ENCODE assay signal across 1 cellular context in genomic region chr5:135887447-135887864, GRCh38.
TF ChIP-seq lines count a peak whose summit lies in the region.

No MANE protein-coding gene starts in this region.

TF ChIP-seq in HepG2, 621 proteins besides CTCF, POLR2A, EP300 and RAD21 (continued from another document and continues in another):
- TF ChIP-seq ZNF724P (CRISPR knock-in tag; IDR thresholded peaks at IDR 0.05; ENCODE audit: borderline replicate concordance) (0 out of 2 replicates have a peak, but pooled peaks have one; percentile 26), ZSCAN29 (CRISPR knock-in tag; conservative IDR thresholded peaks at IDR 0.05) (no peak), ZNF660 (CRISPR knock-in tag; IDR thresholded peaks at IDR 0.05; ENCODE audit: borderline replicate concordance, low read depth) (no peak), ZNF607 (CRISPR knock-in tag; IDR thresholded peaks at IDR 0.05; ENCODE audit: borderline replicate concordance) (0 out of 2 replicates have a peak, but pooled peaks have one; percentile 48), ZNF143 (CRISPR knock-in tag; IDR thresholded peaks at IDR 0.05) (peak; percentile 21; the same call in 1 of the 2 replicates), ZNF235 (CRISPR knock-in tag; IDR thresholded peaks at IDR 0.05; ENCODE audit: borderline replicate concordance) (no peak), GABPB1 (CRISPR knock-in tag; IDR thresholded peaks at IDR 0.05) (no peak), MEIS2 (CRISPR knock-in tag; IDR thresholded peaks at IDR 0.05) (0 out of 2 replicates have a peak, but pooled peaks have one; percentile 13), HOXA5 (CRISPR knock-in tag; IDR thresholded peaks at IDR 0.05) (peak; percentile 62; the same call in 1 of the 2 replicates), ZNF350 (CRISPR knock-in tag; IDR thresholded peaks at IDR 0.05; ENCODE audit: borderline replicate concordance, low read depth) (no peak; the same call in 1 of the 2 replicates), ZNF501 (CRISPR knock-in tag; IDR thresholded peaks at IDR 0.05) (peak; percentile 56; the same call in 1 of the 2 replicates), MED13 (CRISPR knock-in tag; IDR thresholded peaks at IDR 0.05) (no peak), PAXIP1 (CRISPR knock-in tag; conservative IDR thresholded peaks at IDR 0.05) (no peak), ATF6 (CRISPR knock-in tag; conservative IDR thresholded peaks at IDR 0.05) (no peak), PCBP2 (optimal IDR thresholded peaks at IDR 0.05; ENCODE audit: low read depth, low read length, poor library complexity, severe bottlenecking) (no peak), ONECUT2 (CRISPR knock-in tag; IDR thresholded peaks at IDR 0.05) (no peak), TGIF2 (CRISPR knock-in tag; IDR thresholded peaks at IDR 0.05) (peak; percentile 35; the same call in 1 of the 2 replicates), SIN3B (IDR thresholded peaks at IDR 0.05; ENCODE audit: low read length) (no peak), HMGA1 (CRISPR knock-in tag; conservative IDR thresholded peaks at IDR 0.05) (no peak), MZF1 (CRISPR knock-in tag; IDR thresholded peaks at IDR 0.05; ENCODE audit: borderline replicate concordance) (no peak), HMG20B (CRISPR knock-in tag; conservative IDR thresholded peaks at IDR 0.05) (no peak), ZNF317 (CRISPR knock-in tag; IDR thresholded peaks at IDR 0.05) (no peak), FOXK1 (CRISPR knock-in tag; IDR thresholded peaks at IDR 0.05; ENCODE audit: borderline replicate concordance, low read depth) (no peak), FOXA1 (IDR thresholded peaks at IDR 0.05) (no peak), FOXA1 (CRISPR knock-in tag; IDR thresholded peaks at IDR 0.05) (no peak), HIVEP1 (CRISPR knock-in tag; IDR thresholded peaks at IDR 0.05) (0 out of 2 replicates have a peak, but pooled peaks have one; percentile 30), ZFP90 (CRISPR knock-in tag; IDR thresholded peaks at IDR 0.05; ENCODE audit: borderline replicate concordance) (peak; percentile 22; the same call in 1 of the 2 replicates), HNF1B (CRISPR knock-in tag; IDR thresholded peaks at IDR 0.05) (peak; percentile 66; the same call in 1 of the 2 replicates), THAP11 (CRISPR knock-in tag; IDR thresholded peaks at IDR 0.05) (no peak; the same call in 1 of the 2 replicates), ZEB1 (IDR thresholded peaks at IDR 0.05; ENCODE audit: insufficient replicate concordance, low read depth) (no peak), ZNF749 (CRISPR knock-in tag; IDR thresholded peaks at IDR 0.05; ENCODE audit: borderline replicate concordance) (no peak), MTA1 (CRISPR knock-in tag; IDR thresholded peaks at IDR 0.05; ENCODE audit: borderline replicate concordance) (no peak), MLX (CRISPR knock-in tag; IDR thresholded peaks at IDR 0.05) (no peak), GATA4 (IDR thresholded peaks at IDR 0.05; ENCODE audit: borderline replicate concordance, low read depth) (no peak), RARA (CRISPR knock-in tag; IDR thresholded peaks at IDR 0.05) (no peak), SNAI1 (CRISPR knock-in tag; IDR thresholded peaks at IDR 0.05; ENCODE audit: borderline replicate concordance) (no peak), ZBTB38 (CRISPR knock-in tag; IDR thresholded peaks at IDR 0.05) (no peak), TEF (CRISPR knock-in tag; IDR thresholded peaks at IDR 0.05) (no peak), ZMYM3 (CRISPR knock-in tag; IDR thresholded peaks at IDR 0.05) (peak; percentile 57; the same call in 1 of the 2 replicates), MIER2 (CRISPR knock-in tag; IDR thresholded peaks at IDR 0.05) (peak; percentile 46; the same call in 1 of the 2 replicates), CBX5 (CRISPR knock-in tag; IDR thresholded peaks at IDR 0.05; ENCODE audit: borderline replicate concordance) (no peak), ZNF629 (CRISPR knock-in tag; conservative IDR thresholded peaks at IDR 0.05) (peak; percentile 94), STAT5B (CRISPR knock-in tag; IDR thresholded peaks at IDR 0.05) (no peak), PITX1 (CRISPR knock-in tag; IDR thresholded peaks at IDR 0.05) (no peak), STAG1 (CRISPR knock-in tag; IDR thresholded peaks at IDR 0.05) (peak; percentile 99), MAFF (IDR thresholded peaks at IDR 0.05; ENCODE audit: low read depth, low read length) (no peak), CCAR2 (optimal IDR thresholded peaks at IDR 0.05; ENCODE audit: low read depth, low read length) (no peak), HOXA3 (CRISPR knock-in tag; IDR thresholded peaks at IDR 0.05) (no peak; the same call in 1 of the 2 replicates)
- TF ChIP-seq, protein P1, sequence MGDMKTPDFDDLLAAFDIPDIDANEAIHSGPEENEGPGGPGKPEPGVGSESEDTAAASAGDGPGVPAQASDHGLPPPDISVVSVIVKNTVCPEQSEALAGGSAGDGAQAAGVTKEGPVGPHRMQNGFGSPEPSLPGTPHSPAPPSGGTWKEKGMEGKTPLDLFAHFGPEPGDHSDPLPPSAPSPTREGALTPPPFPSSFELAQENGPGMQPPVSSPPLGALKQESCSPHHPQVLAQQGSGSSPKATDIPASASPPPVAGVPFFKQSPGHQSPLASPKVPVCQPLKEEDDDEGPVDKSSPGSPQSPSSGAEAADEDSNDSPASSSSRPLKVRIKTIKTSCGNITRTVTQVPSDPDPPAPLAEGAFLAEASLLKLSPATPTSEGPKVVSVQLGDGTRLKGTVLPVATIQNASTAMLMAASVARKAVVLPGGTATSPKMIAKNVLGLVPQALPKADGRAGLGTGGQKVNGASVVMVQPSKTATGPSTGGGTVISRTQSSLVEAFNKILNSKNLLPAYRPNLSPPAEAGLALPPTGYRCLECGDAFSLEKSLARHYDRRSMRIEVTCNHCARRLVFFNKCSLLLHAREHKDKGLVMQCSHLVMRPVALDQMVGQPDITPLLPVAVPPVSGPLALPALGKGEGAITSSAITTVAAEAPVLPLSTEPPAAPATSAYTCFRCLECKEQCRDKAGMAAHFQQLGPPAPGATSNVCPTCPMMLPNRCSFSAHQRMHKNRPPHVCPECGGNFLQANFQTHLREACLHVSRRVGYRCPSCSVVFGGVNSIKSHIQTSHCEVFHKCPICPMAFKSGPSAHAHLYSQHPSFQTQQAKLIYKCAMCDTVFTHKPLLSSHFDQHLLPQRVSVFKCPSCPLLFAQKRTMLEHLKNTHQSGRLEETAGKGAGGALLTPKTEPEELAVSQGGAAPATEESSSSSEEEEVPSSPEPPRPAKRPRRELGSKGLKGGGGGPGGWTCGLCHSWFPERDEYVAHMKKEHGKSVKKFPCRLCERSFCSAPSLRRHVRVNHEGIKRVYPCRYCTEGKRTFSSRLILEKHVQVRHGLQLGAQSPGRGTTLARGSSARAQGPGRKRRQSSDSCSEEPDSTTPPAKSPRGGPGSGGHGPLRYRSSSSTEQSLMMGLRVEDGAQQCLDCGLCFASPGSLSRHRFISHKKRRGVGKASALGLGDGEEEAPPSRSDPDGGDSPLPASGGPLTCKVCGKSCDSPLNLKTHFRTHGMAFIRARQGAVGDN (CRISPR knock-in tag; IDR thresholded peaks at IDR 0.05): peak; percentile 41; the same call in 1 of the 2 replicates
- TF ChIP-seq, protein P2, sequence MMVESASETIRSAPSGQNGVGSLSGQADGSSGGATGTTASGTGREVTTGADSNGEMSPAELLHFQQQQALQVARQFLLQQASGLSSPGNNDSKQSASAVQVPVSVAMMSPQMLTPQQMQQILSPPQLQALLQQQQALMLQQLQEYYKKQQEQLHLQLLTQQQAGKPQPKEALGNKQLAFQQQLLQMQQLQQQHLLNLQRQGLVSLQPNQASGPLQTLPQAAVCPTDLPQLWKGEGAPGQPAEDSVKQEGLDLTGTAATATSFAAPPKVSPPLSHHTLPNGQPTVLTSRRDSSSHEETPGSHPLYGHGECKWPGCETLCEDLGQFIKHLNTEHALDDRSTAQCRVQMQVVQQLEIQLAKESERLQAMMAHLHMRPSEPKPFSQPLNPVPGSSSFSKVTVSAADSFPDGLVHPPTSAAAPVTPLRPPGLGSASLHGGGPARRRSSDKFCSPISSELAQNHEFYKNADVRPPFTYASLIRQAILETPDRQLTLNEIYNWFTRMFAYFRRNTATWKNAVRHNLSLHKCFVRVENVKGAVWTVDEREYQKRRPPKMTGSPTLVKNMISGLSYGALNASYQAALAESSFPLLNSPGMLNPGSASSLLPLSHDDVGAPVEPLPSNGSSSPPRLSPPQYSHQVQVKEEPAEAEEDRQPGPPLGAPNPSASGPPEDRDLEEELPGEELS (CRISPR knock-in tag; IDR thresholded peaks at IDR 0.05): no peak
- TF ChIP-seq, protein P3, sequence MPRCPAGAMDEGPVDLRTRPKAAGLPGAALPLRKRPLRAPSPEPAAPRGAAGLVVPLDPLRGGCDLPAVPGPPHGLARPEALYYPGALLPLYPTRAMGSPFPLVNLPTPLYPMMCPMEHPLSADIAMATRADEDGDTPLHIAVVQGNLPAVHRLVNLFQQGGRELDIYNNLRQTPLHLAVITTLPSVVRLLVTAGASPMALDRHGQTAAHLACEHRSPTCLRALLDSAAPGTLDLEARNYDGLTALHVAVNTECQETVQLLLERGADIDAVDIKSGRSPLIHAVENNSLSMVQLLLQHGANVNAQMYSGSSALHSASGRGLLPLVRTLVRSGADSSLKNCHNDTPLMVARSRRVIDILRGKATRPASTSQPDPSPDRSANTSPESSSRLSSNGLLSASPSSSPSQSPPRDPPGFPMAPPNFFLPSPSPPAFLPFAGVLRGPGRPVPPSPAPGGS (CRISPR knock-in tag; IDR thresholded peaks at IDR 0.05): no peak
- TF ChIP-seq, protein P4, sequence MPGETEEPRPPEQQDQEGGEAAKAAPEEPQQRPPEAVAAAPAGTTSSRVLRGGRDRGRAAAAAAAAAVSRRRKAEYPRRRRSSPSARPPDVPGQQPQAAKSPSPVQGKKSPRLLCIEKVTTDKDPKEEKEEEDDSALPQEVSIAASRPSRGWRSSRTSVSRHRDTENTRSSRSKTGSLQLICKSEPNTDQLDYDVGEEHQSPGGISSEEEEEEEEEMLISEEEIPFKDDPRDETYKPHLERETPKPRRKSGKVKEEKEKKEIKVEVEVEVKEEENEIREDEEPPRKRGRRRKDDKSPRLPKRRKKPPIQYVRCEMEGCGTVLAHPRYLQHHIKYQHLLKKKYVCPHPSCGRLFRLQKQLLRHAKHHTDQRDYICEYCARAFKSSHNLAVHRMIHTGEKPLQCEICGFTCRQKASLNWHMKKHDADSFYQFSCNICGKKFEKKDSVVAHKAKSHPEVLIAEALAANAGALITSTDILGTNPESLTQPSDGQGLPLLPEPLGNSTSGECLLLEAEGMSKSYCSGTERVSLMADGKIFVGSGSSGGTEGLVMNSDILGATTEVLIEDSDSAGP (CRISPR knock-in tag; IDR thresholded peaks at IDR 0.05; ENCODE audit: borderline replicate concordance): peak; percentile 54; the same call in 1 of the 2 replicates
